Comparison of ENCODE assay signal across 21 cellular contexts in the genomic region with DNA sequence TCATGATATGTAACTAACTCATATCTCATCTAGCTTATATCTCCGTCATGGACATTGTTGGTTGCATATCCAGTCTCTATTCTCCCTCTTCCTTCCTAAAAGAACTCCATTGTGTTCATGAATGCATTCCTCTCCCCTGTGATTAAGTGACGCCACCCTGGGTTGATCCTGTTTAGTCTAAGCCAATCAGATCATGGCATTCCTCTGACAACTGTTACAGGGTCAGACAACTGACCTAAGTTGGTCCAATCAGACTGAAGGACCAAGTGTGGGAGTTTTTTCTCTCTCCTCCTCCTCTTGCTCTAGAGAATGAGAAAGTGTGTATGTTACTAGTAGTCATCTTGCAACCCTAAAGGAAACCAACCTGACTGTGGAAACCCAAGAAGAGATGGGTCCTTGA. TPM values are rescaled to one million over a fixed set of nuclear protein-coding genes. Genes with fewer than 3 reads are reported as not detected.
DNase-seq lines count a peak whose midpoint lies in the region; ATAC-seq and TF ChIP-seq lines count a peak whose summit lies in the region.
"Had no signal": no experiment of that assay in that cellular context is flagged by ENCODE, and none has a peak within 500 bp of the region (broad histone marks: within the 10 kb centered on the region; RNA-seq: fewer than 3 reads in every experiment).

No MANE protein-coding gene starts in this region.

- H3K9me3 ChIP-seq in PC-3 (ENCODE audit: low read length) (no peaks in the 10 kb centered on the region), mesenchymal stem cell (ENCODE audit: control insufficient read depth, low read length) (no peaks in the 10 kb centered on the region)
- H3K9me3 ChIP-seq: mucosa of descending colon, SJCRH30, spleen had no signal

- CTCF ChIA-PET in PC-3 (lab: Charles Lee) = no interaction called here

- H2BK120ac ChIP-seq in mesenchymal stem cell (ENCODE audit: low read depth, low read length) = no peak overlapping the region

- no peak overlapping the region for H3K23ac ChIP-seq in mesenchymal stem cell (ENCODE audit: low read length in 2 of 2)

- intact Hi-C loops in PC-3 (cut with micrococcal nuclease) = no loop called here

- no peak overlapping the region for H3K4me2 ChIP-seq in PC-3 (ENCODE audit: low read length)
- H3K4me2 ChIP-seq in mesenchymal stem cell (ENCODE audit: low read length, poor library complexity, severe bottlenecking) = no peak overlapping the region

- no peak overlapping the region for H2AK5ac ChIP-seq in mesenchymal stem cell (ENCODE audit: low read length, severe bottlenecking)

- 86% methylated on average over 2 of the region's 2 CpGs for WGBS in mesenchymal stem cell

- H2AFZ ChIP-seq in PC-3 (ENCODE audit: low read length) (no peak overlapping the region), mesenchymal stem cell (ENCODE audit: low read depth, low read length) (no peak overlapping the region)
- H2AFZ ChIP-seq: parathyroid adenoma had no signal

- peak; percentile 67 for DNase-seq in COLO829 (ENCODE audit: low spot score)
- peak; percentile 21 for DNase-seq in PC-3
- peak; percentile 60 to 71 for DNase-seq in dermis microvascular lymphatic vessel endothelial cell (ENCODE audit: low read depth in 2 of 2)
- DNase-seq in mesenchymal stem cell = peak; percentile 48
- no peak for DNase-seq in NCI-H774 (lab: John Stamatoyannopoulos, UW)
- no peak for DNase-seq in GM13976 (ENCODE audit: low spot score)
- DNase-seq: activated CD4-positive, alpha-beta T cell treated with anti-CD3 and anti-CD28 coated beads, Interleukin-2, amount 10 ng/mL, durations not matched to agents 7 days and 5 days; activated naive CD8-positive, alpha-beta T cell treated with anti-CD3 and anti-CD28 coated beads, Interleukin-2, amount 50 U/mL, for 24 hours; activated T-cell treated with anti-CD3 and anti-CD28 coated beads, Interleukin-2, amount 50 U/mL, for 1 hour; cortex of kidney; DMS79; mucosa of descending colon; spleen; T1000 had no signal

- H3K27ac ChIP-seq in PC-3 (ENCODE audit: low read length) (no peak overlapping the region), mesenchymal stem cell (ENCODE audit: low read length, poor library complexity, severe bottlenecking) (no peak overlapping the region)
- H3K27ac ChIP-seq: parathyroid adenoma, SJCRH30 had no signal

- no peak overlapping the region for H2BK5ac ChIP-seq in mesenchymal stem cell (ENCODE audit: low read depth, low read length, poor library complexity, severe bottlenecking)

- H3K4ac ChIP-seq in mesenchymal stem cell (ENCODE audit: low read depth in 1 of 2, low read length in 2 of 2) = no peak overlapping the region

- H4K91ac ChIP-seq in mesenchymal stem cell (ENCODE audit: low read length) = no peak overlapping the region

- POLR2A ChIA-PET in PC-3 (lab: Charles Lee; ENCODE audit: unreplicated experiment) = no interaction called here

- in situ Hi-C loops in GM13976 (cut with MboI; ENCODE audit: low sequenced_read_pairs, unreplicated experiment) = loop anchor here (5.0 to 25.0 kb wide), 3 partner anchors 129 to 333 kb away; no protein-coding TSS in a partner anchor

- H3K36me3 ChIP-seq in PC-3 (ENCODE audit: low read depth, low read length) = no peaks in the 10 kb centered on the region
- H3K36me3 ChIP-seq in mesenchymal stem cell (ENCODE audit: control insufficient read depth in 1 of 2, insufficient read depth in 2 of 2, low read depth in 1 of 2, low read length in 2 of 2) = no peaks in the 10 kb centered on the region
- H3K36me3 ChIP-seq: SJCRH30, spleen had no signal

- no peaks in the 10 kb centered on the region for H3K9me2 ChIP-seq in PC-3 (replicated peaks; ENCODE audit: low read length)

- H4K8ac ChIP-seq in mesenchymal stem cell (ENCODE audit: low read length) = no peak overlapping the region

- H3F3A ChIP-seq in PC-3 (ENCODE audit: low read length, unreplicated experiment) = peaks cover 5% of the 10 kb centered on the region

- H2BK12ac ChIP-seq in mesenchymal stem cell (ENCODE audit: low read length in 2 of 2) = no peak overlapping the region

- no peak overlapping the region for H3K14ac ChIP-seq in mesenchymal stem cell (ENCODE audit: low read length in 2 of 2)

- no peak for ATAC-seq in PC-3
- ATAC-seq in HG03025 (IDR thresholded peaks at IDR 0.05; ENCODE audit: low FRiP score, unreplicated experiment) = no peak
- ATAC-seq in HG03280 (IDR thresholded peaks at IDR 0.05; ENCODE audit: unreplicated experiment) = no peak
- ATAC-seq: activated naive CD8-positive, alpha-beta T cell treated with anti-CD3 and anti-CD28 coated beads, Interleukin-2, amount 50 U/mL, for 24 hours; mucosa of descending colon had no signal

- H3K4me3 ChIP-seq in PC-3 (ENCODE audit: low read length) (no peak overlapping the region), mesenchymal stem cell (ENCODE audit: insufficient read depth in 1 of 2, low read depth in 1 of 2, low read length in 2 of 2) (no peak overlapping the region)
- H3K4me3 ChIP-seq: mucosa of descending colon, SJCRH30, spleen had no signal

- H3K9ac ChIP-seq in PC-3 (ENCODE audit: low read length) (no peak overlapping the region), mesenchymal stem cell (ENCODE audit: low read length) (peak overlapping the region; percentile 19)
- H3K9ac ChIP-seq: parathyroid adenoma had no signal

- no peak overlapping the region for H3K18ac ChIP-seq in mesenchymal stem cell (ENCODE audit: low read depth in 1 of 2, low read length in 2 of 2)

- H2BK15ac ChIP-seq in mesenchymal stem cell (ENCODE audit: low read depth, poor library complexity, severe bottlenecking) = no peak overlapping the region

- H4K20me1 ChIP-seq in PC-3 (ENCODE audit: low read length) = no peaks in the 10 kb centered on the region

- H3K4me1 ChIP-seq in PC-3 (ENCODE audit: insufficient read depth, low read length) (peaks cover 45% of the 10 kb centered on the region), mesenchymal stem cell (ENCODE audit: control insufficient read depth, insufficient read depth, low read depth, low read length) (peaks cover 4% of the 10 kb centered on the region)

- no peak for TF ChIP-seq CTCF in PC-3 (conservative IDR thresholded peaks at IDR 0.05; ENCODE audit: low read depth, low read length)
- no peak for TF ChIP-seq CTCF in GM13976 (IDR thresholded peaks at IDR 0.05; ENCODE audit: borderline replicate concordance, control extremely low read depth, extremely low read depth, insufficient read depth, missing control alignments)

- H3K79me1 ChIP-seq in mesenchymal stem cell (replicated peaks; ENCODE audit: low read length, poor library complexity, severe bottlenecking) = peaks cover 1% of the 10 kb centered on the region

- no TSS peak for BruUV-seq in PC-3 (replicated peaks; lab: Mats Ljungman, UMichigan)

- peaks cover 35% of the 10 kb centered on the region for H3K79me2 ChIP-seq in PC-3 (ENCODE audit: low read length)
- H3K79me2 ChIP-seq: parathyroid adenoma had no signal

- H3K27me3 ChIP-seq in PC-3 (ENCODE audit: low read length) = no peaks in the 10 kb centered on the region
- no peaks in the 10 kb centered on the region for H3K27me3 ChIP-seq in mesenchymal stem cell (ENCODE audit: control insufficient read depth in 1 of 2, insufficient read depth in 1 of 2, low read length in 2 of 2)
- H3K27me3 ChIP-seq: SJCRH30, spleen had no signal

RNA-seq across cellular contexts. Expression of gene APOO, which starts 3.6 kb away (rescaled TPM):
- total RNA-seq in PC-3 (2014; rRNA removed) (30.4 and 34.0 TPM in 2 replicates), dermis microvascular lymphatic vessel endothelial cell (5.6 and 5.9 TPM in 2 replicates)
- 48.2 TPM for polyA plus RNA-seq in mesenchymal stem cell (2013, experiment 1 of 2)
- polyA plus RNA-seq in mesenchymal stem cell (2013, experiment 2 of 2) = 54.2 TPM

RNA-seq across cellular contexts. Expression of gene CXorf58, which starts 3.7 kb away (rescaled TPM):
- total RNA-seq in PC-3 (2014; rRNA removed) (not detected in 2 replicates), dermis microvascular lymphatic vessel endothelial cell (not detected in 2 replicates)
- polyA plus RNA-seq in mesenchymal stem cell (2013, experiment 1 of 2) = not detected
- not detected for polyA plus RNA-seq in mesenchymal stem cell (2013, experiment 2 of 2)
- total RNA-seq: activated CD4-positive, alpha-beta T cell treated with anti-CD3 and anti-CD28 coated beads, Interleukin-2, amount 10 ng/mL, durations not matched to agents 7 days and 5 days; fibroblast of villous mesenchyme; mucosa of descending colon; subcutaneous adipose tissue had no signal
- polyA plus RNA-seq: BJ had no signal

Comparison
In these comparisons a context has a peak if more than half of its experiments do, and no peak if none do; other contexts are left out.
1. DNase-seq: peak in COLO829 (single experiment), PC-3 (single experiment), dermis microvascular lymphatic vessel endothelial cell (2 of 2) and mesenchymal stem cell (single experiment); none in NCI-H774 (single experiment) and GM13976 (single experiment).